Comparison of ENCODE assay signal across 8 cellular contexts in genomic region chr2:217837001-217837491, GRCh38.
DNase-seq lines count a peak whose midpoint lies in the region; ATAC-seq lines count a peak whose summit lies in the region.

No MANE protein-coding gene starts in this region.

- ATAC-seq in left lobe of liver (peak; percentile 3), GM21423 (IDR thresholded peaks at IDR 0.05; ENCODE audit: unreplicated experiment) (no peak)

- DNase-seq in M059J (ENCODE audit: low read depth) (peak; percentile 12), cerebellar cortex (ENCODE audit: low spot score) (peak; percentile 7), left lobe of liver (ENCODE audit: low spot score) (no peak), activated T-cell treated with anti-CD3 and anti-CD28 coated beads for 4 hours (no peak), AML-193 (lab: John Stamatoyannopoulos, UW) (no peak), NCI-H1417 treated with DMSO at 0.1 percent for 48 hours (lab: John Stamatoyannopoulos, UW) (no peak)

- peak overlapping the region; percentile 71 for H3K27ac ChIP-seq in temporal lobe (ENCODE audit: low read depth, low read length)

Comparison
In these comparisons a context has a peak if more than half of its experiments do, and no peak if none do; other contexts are left out.
1. DNase-seq: peak in M059J (single experiment) and cerebellar cortex (single experiment); none in left lobe of liver (single experiment), activated T-cell treated with anti-CD3 and anti-CD28 coated beads for 4 hours (single experiment), AML-193 (0 of 2) and NCI-H1417 treated with DMSO at 0.1 percent for 48 hours (single experiment).